In genomic region chr1:151832318-151832984, GRCh38 we compare ENCODE assay signal across 10 cellular contexts. TPM values are rescaled to one million over a fixed set of nuclear protein-coding genes. Genes with fewer than 3 reads are reported as not detected.
DNase-seq lines count a peak whose midpoint lies in the region; ATAC-seq and TF ChIP-seq lines count a peak whose summit lies in the region.
"Had no signal": no experiment of that assay in that cellular context is flagged by ENCODE, and none has a peak within 500 bp of the region (broad histone marks: within the 10 kb centered on the region; RNA-seq: fewer than 3 reads in every experiment).

No MANE protein-coding gene starts in this region.

- H3K27me3 ChIP-seq in SK-N-SH (ENCODE audit: insufficient read depth) (no peaks in the 10 kb centered on the region), mesenchymal stem cell (ENCODE audit: control insufficient read depth in 1 of 2, insufficient read depth in 1 of 2, low read length in 2 of 2) (peaks cover 29 to 65% of the 10 kb centered on the region in 2 experiments)

- no peak overlapping the region for H3K18ac ChIP-seq in mesenchymal stem cell (ENCODE audit: low read depth in 1 of 2, low read length in 2 of 2)

- no peak overlapping the region for H4K91ac ChIP-seq in mesenchymal stem cell (ENCODE audit: low read length)

- no peaks in the 10 kb centered on the region for H3K79me1 ChIP-seq in mesenchymal stem cell (replicated peaks; ENCODE audit: low read length, poor library complexity, severe bottlenecking)

- TF ChIP-seq EP300 in SK-N-SH (IDR thresholded peaks at IDR 0.05; ENCODE audit: borderline replicate concordance in 1 of 2, low read depth in 1 of 2, low read length in 1 of 2) = no peak

- no peaks in the 10 kb centered on the region for H3K79me2 ChIP-seq in SK-N-SH (ENCODE audit: insufficient read depth)

- H3K36me3 ChIP-seq in SK-N-SH (replicated peaks in 1 of 2; ENCODE audit: control insufficient read depth in 1 of 2, insufficient read depth in 2 of 2, low read length in 1 of 2) (no peaks in the 10 kb centered on the region), mesenchymal stem cell (ENCODE audit: control insufficient read depth in 1 of 2, insufficient read depth in 2 of 2, low read depth in 1 of 2, low read length in 2 of 2) (no peaks in the 10 kb centered on the region)
- H3K36me3 ChIP-seq: cardiac muscle cell had no signal

- no peak overlapping the region for H3K4me3 ChIP-seq in SK-N-SH (ENCODE audit: low read depth in 2 of 2, low read length in 1 of 2)
- no peak overlapping the region for H3K4me3 ChIP-seq in mesenchymal stem cell (ENCODE audit: insufficient read depth in 1 of 2, low read depth in 1 of 2, low read length in 2 of 2)
- H3K4me3 ChIP-seq: cardiac muscle cell had no signal

- H4K8ac ChIP-seq in mesenchymal stem cell (ENCODE audit: low read length) = no peak overlapping the region

- intact Hi-C loops in left ventricle myocardium superior (cut with micrococcal nuclease) = loop anchor here (10.0 kb wide), 1 partner anchor 238 kb away; no protein-coding TSS in a partner anchor

- H3K23ac ChIP-seq in mesenchymal stem cell (ENCODE audit: low read length in 2 of 2) = peak overlapping the region in 1 of 2 experiments; percentile 2

- no peaks in the 10 kb centered on the region for H3K9me2 ChIP-seq in SK-N-SH

- H2AFZ ChIP-seq in SK-N-SH (ENCODE audit: low read depth) = no peak overlapping the region
- no peak overlapping the region for H2AFZ ChIP-seq in mesenchymal stem cell (ENCODE audit: low read depth, low read length)

- peak overlapping the region in 1 of 2 experiments; percentile 45; a peak in 1 of 4 replicates for H3K27ac ChIP-seq in SK-N-SH (ENCODE audit: low read depth in 2 of 2, low read length in 1 of 2)
- H3K27ac ChIP-seq in temporal lobe (ENCODE audit: low read depth, low read length) = peak overlapping the region; percentile 4
- no peak overlapping the region for H3K27ac ChIP-seq in mesenchymal stem cell (ENCODE audit: low read length, poor library complexity, severe bottlenecking)
- H3K27ac ChIP-seq: cardiac muscle cell had no signal

- H2BK5ac ChIP-seq in mesenchymal stem cell (ENCODE audit: low read depth, low read length, poor library complexity, severe bottlenecking) = no peak overlapping the region

- no peaks in the 10 kb centered on the region for H3F3A ChIP-seq in SK-N-SH (replicated peaks; ENCODE audit: insufficient read depth)

- H2BK120ac ChIP-seq in mesenchymal stem cell (ENCODE audit: low read depth, low read length) = no peak overlapping the region

- H2AK5ac ChIP-seq in mesenchymal stem cell (ENCODE audit: low read length, severe bottlenecking) = no peak overlapping the region

- peak overlapping the region in 1 of 2 experiments; percentile 85 for H3K14ac ChIP-seq in mesenchymal stem cell (ENCODE audit: low read length in 2 of 2)

- WGBS in SK-N-SH (ENCODE audit: low lambda C conversion rate) = 38% methylated on average over 8 of the region's 10 CpGs
- 60% methylated on average over 10 of the region's 10 CpGs for WGBS in mesenchymal stem cell

- H3K9ac ChIP-seq in SK-N-SH = no peak overlapping the region
- H3K9ac ChIP-seq in mesenchymal stem cell (ENCODE audit: low read length) = no peak overlapping the region

- no peak overlapping the region for H3K4me2 ChIP-seq in SK-N-SH
- H3K4me2 ChIP-seq in mesenchymal stem cell (ENCODE audit: low read length, poor library complexity, severe bottlenecking) = no peak overlapping the region

- DNase-seq in NCI-H524 (lab: John Stamatoyannopoulos, UW) (peak; percentile 1 to 38), NCI-H524 treated with DMSO at 0.1 percent for 48 hours (lab: John Stamatoyannopoulos, UW) (no peak), SK-N-SH (peak; percentile 57), left ventricle myocardium superior (peak; percentile 91), mesenchymal stem cell (no peak)
- DNase-seq in stimulated activated naive CD8-positive, alpha-beta T cell treated with anti-CD3 and anti-CD28 coated beads, Interleukin-15, Interleukin-2, amounts not matched to agents 100 U/mL and 50 U/mL, for 24 hours = no peak

- no peak for TF ChIP-seq RAD21 in SK-N-SH (IDR thresholded peaks at IDR 0.05; ENCODE audit: low read length)

- no peak overlapping the region for H3K4ac ChIP-seq in mesenchymal stem cell (ENCODE audit: low read depth in 1 of 2, low read length in 2 of 2)

- no peak overlapping the region for H2BK15ac ChIP-seq in mesenchymal stem cell (ENCODE audit: low read depth, poor library complexity, severe bottlenecking)

- H3K4me1 ChIP-seq in SK-N-SH (ENCODE audit: control insufficient read depth in 1 of 2, insufficient read depth in 2 of 2, low read depth in 1 of 2, low read length in 1 of 2) (peaks cover 0 to 39% of the 10 kb centered on the region in 2 experiments; a peak in 1 of 4 replicates), mesenchymal stem cell (ENCODE audit: control insufficient read depth, insufficient read depth, low read depth, low read length) (peaks cover 8% of the 10 kb centered on the region)

- no peak overlapping the region for H2BK12ac ChIP-seq in mesenchymal stem cell (ENCODE audit: low read length in 2 of 2)

- H3K9me3 ChIP-seq in SK-N-SH = no peaks in the 10 kb centered on the region
- no peaks in the 10 kb centered on the region for H3K9me3 ChIP-seq in mesenchymal stem cell (ENCODE audit: control insufficient read depth, low read length)

- no peaks in the 10 kb centered on the region for H4K20me1 ChIP-seq in SK-N-SH (ENCODE audit: insufficient read depth)

- no peak for TF ChIP-seq CTCF in SK-N-SH (IDR thresholded peaks at IDR 0.05)

- CTCF ChIA-PET in SK-N-SH (lab: Yijun Ruan, JAX) = interaction anchor here (0.7 to 1.3 kb wide), 5 partner anchors 11 to 299 kb away, joined by 3 to 6 read pairs (median 4); partner anchors contain the start of gene CELF3

- POLR2A ChIA-PET in SK-N-SH (lab: Yijun Ruan, JAX) = interaction anchor here (1.8 kb wide), 1 partner anchor 10 kb away, joined by 6 read pairs; no protein-coding TSS in a partner anchor

- peak; percentile 88 for ATAC-seq in left ventricle myocardium superior
- no peak for ATAC-seq in stimulated activated naive CD8-positive, alpha-beta T cell treated with anti-CD3 and anti-CD28 coated beads, Interleukin-15, Interleukin-2, amounts not matched to agents 100 U/mL and 50 U/mL, for 24 hours
- ATAC-seq in GM21526 (IDR thresholded peaks at IDR 0.05; ENCODE audit: low FRiP score, unreplicated experiment) = no peak

TF ChIP-seq in SK-N-SH, 30 proteins besides CTCF, POLR2A, EP300 and RAD21 (continues in another document):
- no peak for TF ChIP-seq ELF1 (IDR thresholded peaks at IDR 0.05)
- TF ChIP-seq RXRA (IDR thresholded peaks at IDR 0.05; ENCODE audit: borderline replicate concordance, low read depth) = no peak
- no peak for TF ChIP-seq FOSL2 (IDR thresholded peaks at IDR 0.05; ENCODE audit: borderline replicate concordance, low read depth)
- TF ChIP-seq MAX (IDR thresholded peaks at IDR 0.05; ENCODE audit: low read depth) = peak; percentile 67
- TF ChIP-seq EZH2phosphoT487 (IDR thresholded peaks at IDR 0.05; ENCODE audit: borderline replicate concordance, low read depth) = no peak
- no peak for TF ChIP-seq FOXM1 (IDR thresholded peaks at IDR 0.05; ENCODE audit: low read depth)
- TF ChIP-seq GATA2 (CRISPR knock-in tag; IDR thresholded peaks at IDR 0.05) = peak; percentile 32; the same call in 1 of the 2 replicates
- peak; percentile 55; the same call in 1 of the 2 replicates for TF ChIP-seq MXI1 (IDR thresholded peaks at IDR 0.05; ENCODE audit: low read depth, low read length)
- no peak for TF ChIP-seq PBX3 (IDR thresholded peaks at IDR 0.05)

RNA-seq across cellular contexts. Expression of gene RORC, which starts 0.8 kb away (rescaled TPM):
- 0.03 TPM in 1 of 2 replicates, not detected in the other for polyA plus RNA-seq in SK-N-SH (2012; rRNA removed)
- 0.03 and 0.05 TPM in 2 replicates for polyA plus RNA-seq in SK-N-SH (2012; cell fraction: cytosol; rRNA removed)
- polyA plus RNA-seq in SK-N-SH (2012; cell fraction: nucleus; rRNA removed) = 0.02 and 0.09 TPM in 2 replicates
- total RNA-seq in left ventricle myocardium superior (13.0 TPM), temporal lobe (under 0.01 TPM)
- polyA plus RNA-seq in mesenchymal stem cell (2013, experiment 1 of 2) = not detected
- not detected for polyA plus RNA-seq in mesenchymal stem cell (2013, experiment 2 of 2)
- total RNA-seq: cardiac muscle cell had no signal
- polyA plus RNA-seq: BJ, cardiac muscle cell had no signal

RNA-seq across cellular contexts. Expression of gene C2CD4D, which starts 7.2 kb away (rescaled TPM):
- not detected in 2 replicates for polyA plus RNA-seq in SK-N-SH (2012; rRNA removed)
- polyA plus RNA-seq in SK-N-SH (2012; cell fraction: cytosol; rRNA removed) = not detected in 2 replicates
- polyA plus RNA-seq in SK-N-SH (2012; cell fraction: nucleus; rRNA removed) = not detected in 2 replicates
- not detected for total RNA-seq in left ventricle myocardium superior
- not detected for total RNA-seq in temporal lobe
- polyA plus RNA-seq in mesenchymal stem cell (2013, experiment 1 of 2) = not detected
- not detected for polyA plus RNA-seq in mesenchymal stem cell (2013, experiment 2 of 2)
- total RNA-seq: cardiac muscle cell had no signal
- polyA plus RNA-seq: BJ had no signal

RNA-seq across cellular contexts. Expression of gene THEM5, which starts 21.1 kb away (rescaled TPM):
- polyA plus RNA-seq in SK-N-SH (2012; rRNA removed) = not detected in 2 replicates
- not detected in 2 replicates for polyA plus RNA-seq in SK-N-SH (2012; cell fraction: cytosol; rRNA removed)
- polyA plus RNA-seq in SK-N-SH (2012; cell fraction: nucleus; rRNA removed) = not detected in 2 replicates
- total RNA-seq in left ventricle myocardium superior (not detected), temporal lobe (not detected)
- not detected for polyA plus RNA-seq in mesenchymal stem cell (2013, experiment 1 of 2)
- not detected for polyA plus RNA-seq in mesenchymal stem cell (2013, experiment 2 of 2)
- total RNA-seq: cardiac muscle cell had no signal
- polyA plus RNA-seq: BJ, cardiac muscle cell had no signal

RNA-seq across cellular contexts. Expression of gene LINGO4, which starts 27.2 kb away (rescaled TPM):
- not detected in 2 replicates for polyA plus RNA-seq in SK-N-SH (2012; rRNA removed)
- 0.01 TPM in 1 of 2 replicates, not detected in the other for polyA plus RNA-seq in SK-N-SH (2012; cell fraction: cytosol; rRNA removed)
- not detected in 2 replicates for polyA plus RNA-seq in SK-N-SH (2012; cell fraction: nucleus; rRNA removed)
- total RNA-seq in left ventricle myocardium superior (0.67 TPM), temporal lobe (not detected)
- polyA plus RNA-seq in mesenchymal stem cell (2013, experiment 1 of 2) = not detected
- polyA plus RNA-seq in mesenchymal stem cell (2013, experiment 2 of 2) = not detected
- total RNA-seq: cardiac muscle cell had no signal
- polyA plus RNA-seq: BJ, cardiac muscle cell had no signal

RNA-seq across cellular contexts. Expression of gene TDRKH, which starts 42.2 kb away (rescaled TPM):
- 1.9 and 2.7 TPM in 2 replicates for polyA plus RNA-seq in SK-N-SH (2012; rRNA removed)
- polyA plus RNA-seq in SK-N-SH (2012; cell fraction: cytosol; rRNA removed) = 2.8 and 2.9 TPM in 2 replicates
- polyA plus RNA-seq in SK-N-SH (2012; cell fraction: nucleus; rRNA removed) = 1.9 and 2.9 TPM in 2 replicates
- 5.5 TPM for total RNA-seq in left ventricle myocardium superior
- total RNA-seq in temporal lobe = 18.7 TPM
- polyA plus RNA-seq in mesenchymal stem cell (2013, experiment 1 of 2) = 2.2 TPM
- 2.2 TPM for polyA plus RNA-seq in mesenchymal stem cell (2013, experiment 2 of 2)

Comparison
In these comparisons a context has a peak if more than half of its experiments do, and no peak if none do; other contexts are left out.
1. DNase-seq: peak in NCI-H524 (2 of 2), SK-N-SH (single experiment) and left ventricle myocardium superior (single experiment); none in NCI-H524 treated with DMSO at 0.1 percent for 48 hours (single experiment), stimulated activated naive CD8-positive, alpha-beta T cell treated with anti-CD3 and anti-CD28 coated beads, Interleukin-15, Interleukin-2, amounts not matched to agents 100 U/mL and 50 U/mL, for 24 hours (single experiment) and mesenchymal stem cell (single experiment).
2. RNA of gene RORC, which starts 0.8 kb away (total RNA-seq): 13.0 TPM in left ventricle myocardium superior (single experiment); under 0.01 TPM in temporal lobe (single experiment); every median in the first group is over 10 times any median in the second.